In genomic region chr7:88141953-88142352, GRCh38 we compare ENCODE assay signal across 29 cellular contexts.
"Had no signal": no experiment of that assay in that cellular context is flagged by ENCODE, and none has a peak within 500 bp of the region (broad histone marks: within the 10 kb centered on the region; RNA-seq: fewer than 3 reads in every experiment).

No MANE protein-coding gene starts in this region.

- H3K9me3 ChIP-seq: mucosa of descending colon, right atrium auricular region, stomach, testis, thyroid gland, transverse colon, upper lobe of left lung, vagina had no signal

- H3K9me3 Mint-ChIP-seq: mesothelial cell of epicardium; naive thymus-derived CD4-positive, alpha-beta T cell; natural killer cell treated with Interleukin-12 subunit alpha and Interleukin-12 subunit beta and Interleukin-15 and Interleukin-18, amount 100 ng/mL, for 72 hours had no signal

- H3K4me1 ChIP-seq: parathyroid adenoma, testis, upper lobe of left lung, vagina had no signal

- H3K27me3 Mint-ChIP-seq: natural killer cell treated with Interleukin-12 subunit alpha and Interleukin-12 subunit beta and Interleukin-15 and Interleukin-18, amount 100 ng/mL, for 72 hours; stimulated activated naive B cell treated with anti-CD40 and anti-IgM and Interleukin-4, amounts not matched to agents 10 μg/mL and 1 μg/mL and 100 μg/mL, for 72 hours had no signal

- H3K27ac Mint-ChIP-seq: mesothelial cell of epicardium; naive thymus-derived CD4-positive, alpha-beta T cell; natural killer cell treated with Interleukin-12 subunit alpha and Interleukin-12 subunit beta and Interleukin-15 and Interleukin-18, amount 100 ng/mL, for 72 hours; stimulated activated naive B cell treated with anti-CD40 and anti-IgM and Interleukin-4, amounts not matched to agents 10 μg/mL and 1 μg/mL and 100 μg/mL, for 72 hours had no signal

- DNase-seq: hippocampal formation; kidney glomerular epithelial cell; left cardiac atrium; mesendoderm; mucosa of descending colon; naive thymus-derived CD4-positive, alpha-beta T cell; nucleus accumbens; stimulated activated CD4-positive, alpha-beta T cell treated with anti-CD3 and anti-CD28 coated beads, Interleukin-12 subunit alpha, Interleukin-12 subunit beta, amount 100 ng/mL, for 4 hours; stimulated activated CD4-positive, alpha-beta T cell treated with anti-CD3 and anti-CD28 coated beads, Interleukin-15, amount 100 ng/mL, for 24 hours; stimulated activated CD4-positive, alpha-beta T cell treated with anti-CD3 and anti-CD28 coated beads, Interleukin-2, amount 100 ng/mL, for 24 hours; stimulated activated CD4-positive, alpha-beta T cell treated with anti-CD3 and anti-CD28 coated beads, Interleukin-4, amount 100 ng/mL, for 1 hour; stimulated activated naive B cell treated with anti-CD40 and anti-IgM and Interleukin-4, amounts not matched to agents 10 μg/mL and 1 μg/mL and 100 μg/mL, for 72 hours; stimulated activated naive CD8-positive, alpha-beta T cell treated with anti-CD3 and anti-CD28 coated beads, Interleukin-15, Interleukin-2, amounts not matched to agents 100 U/mL and 50 U/mL, for 24 hours; stomach; testis; thyroid gland; transverse colon had no signal

- H3K4me1 Mint-ChIP-seq: naive thymus-derived CD4-positive, alpha-beta T cell; stimulated activated naive B cell treated with anti-CD40 and anti-IgM and Interleukin-4, amounts not matched to agents 10 μg/mL and 1 μg/mL and 100 μg/mL, for 72 hours had no signal

- H3K36me3 ChIP-seq: right atrium auricular region, stomach, thyroid gland, transverse colon, upper lobe of left lung, vagina had no signal

- H3K36me3 Mint-ChIP-seq: mesothelial cell of epicardium; natural killer cell treated with Interleukin-12 subunit alpha and Interleukin-12 subunit beta and Interleukin-15 and Interleukin-18, amount 100 ng/mL, for 72 hours; stimulated activated naive B cell treated with anti-CD40 and anti-IgM and Interleukin-4, amounts not matched to agents 10 μg/mL and 1 μg/mL and 100 μg/mL, for 72 hours had no signal

- H3K4me3 ChIP-seq: lung, mucosa of descending colon, right atrium auricular region, skin epidermis, stomach, testis, thyroid gland, transverse colon, upper lobe of left lung, vagina had no signal

- H3K27me3 ChIP-seq: right atrium auricular region, stomach, testis, thyroid gland, transverse colon, upper lobe of left lung, vagina had no signal

- ATAC-seq: left cardiac atrium; left lobe of liver; mucosa of descending colon; naive thymus-derived CD4-positive, alpha-beta T cell; natural killer cell treated with Interleukin-12 subunit alpha and Interleukin-12 subunit beta and Interleukin-15 and Interleukin-18, amount 100 ng/mL, for 72 hours; sciatic nerve; stimulated activated naive B cell treated with anti-CD40 and anti-IgM and Interleukin-4, amounts not matched to agents 10 μg/mL and 1 μg/mL and 100 μg/mL, for 72 hours; stimulated activated naive CD8-positive, alpha-beta T cell treated with anti-CD3 and anti-CD28 coated beads, Interleukin-15, Interleukin-2, amounts not matched to agents 100 U/mL and 50 U/mL, for 24 hours had no signal

- H3K4me3 Mint-ChIP-seq: mesothelial cell of epicardium; naive thymus-derived CD4-positive, alpha-beta T cell; natural killer cell treated with Interleukin-12 subunit alpha and Interleukin-12 subunit beta and Interleukin-15 and Interleukin-18, amount 100 ng/mL, for 72 hours; neural crest cell; stimulated activated naive B cell treated with anti-CD40 and anti-IgM and Interleukin-4, amounts not matched to agents 10 μg/mL and 1 μg/mL and 100 μg/mL, for 72 hours had no signal

- H3K9ac ChIP-seq: parathyroid adenoma had no signal

- FAIRE-seq: keratinocyte had no signal

- H3K27ac ChIP-seq: parathyroid adenoma, right atrium auricular region, skin epidermis, stomach, testis, transverse colon, upper lobe of left lung, vagina had no signal

- H3K79me2 ChIP-seq: parathyroid adenoma had no signal

- H2AFZ ChIP-seq: parathyroid adenoma had no signal
